Comparison of ENCODE assay signal across 1 cellular context in genomic region chr3:197456271-197457091, GRCh38.
A peak's percentile ranks its signal among the peaks of the same experiment; 100 is the strongest.
TF ChIP-seq lines count a peak whose summit lies in the region.

No MANE protein-coding gene starts in this region.

TF ChIP-seq in HepG2, 621 proteins besides CTCF, POLR2A, EP300 and RAD21 (continued from another document):
- TF ChIP-seq HINFP (CRISPR knock-in tag; IDR thresholded peaks at IDR 0.05; ENCODE audit: low read depth) = no peak
- TF ChIP-seq ZNF720 (CRISPR knock-in tag; IDR thresholded peaks at IDR 0.05) = no peak
- TF ChIP-seq RARA (CRISPR knock-in tag; IDR thresholded peaks at IDR 0.05) = peak; percentile 39; the same call in 1 of the 2 replicates
- TF ChIP-seq SALL1 (CRISPR knock-in tag; IDR thresholded peaks at IDR 0.05) = peak; percentile 62; the same call in 1 of the 2 replicates
- TF ChIP-seq ZNF776 (CRISPR knock-in tag; IDR thresholded peaks at IDR 0.05) = peak; percentile 56; the same call in 1 of the 2 replicates
- peak; percentile 67; the same call in 1 of the 2 replicates for TF ChIP-seq KDM2A (CRISPR knock-in tag; IDR thresholded peaks at IDR 0.05; ENCODE audit: borderline replicate concordance, low read depth)
- TF ChIP-seq NR2C2 (CRISPR knock-in tag; IDR thresholded peaks at IDR 0.05; ENCODE audit: borderline replicate concordance) = peak; percentile 45; the same call in 1 of the 2 replicates
- TF ChIP-seq ZZZ3 (CRISPR knock-in tag; IDR thresholded peaks at IDR 0.05; ENCODE audit: borderline replicate concordance) = 0 out of 2 replicates have a peak, but pooled peaks have one; percentile 55
- no peak for TF ChIP-seq ZNF503 (CRISPR knock-in tag; IDR thresholded peaks at IDR 0.05)
- TF ChIP-seq ZNF34 (CRISPR knock-in tag; IDR thresholded peaks at IDR 0.05; ENCODE audit: borderline replicate concordance) = 0 out of 2 replicates have a peak, but pooled peaks have one; percentile 37
- TF ChIP-seq KMT2A (CRISPR knock-in tag; IDR thresholded peaks at IDR 0.05) = peak; percentile 70; the same call in 1 of the 2 replicates
- TF ChIP-seq ZNF766 (CRISPR knock-in tag; IDR thresholded peaks at IDR 0.05; ENCODE audit: borderline replicate concordance) = no peak
- TF ChIP-seq ZNF512B (CRISPR knock-in tag; IDR thresholded peaks at IDR 0.05; ENCODE audit: borderline replicate concordance) = no peak; the same call in 1 of the 2 replicates
- TF ChIP-seq PITX1 (CRISPR knock-in tag; IDR thresholded peaks at IDR 0.05) = 0 out of 2 replicates have a peak, but pooled peaks have one; percentile 21
- 0 out of 2 replicates have a peak, but pooled peaks have one; percentile 18 for TF ChIP-seq FOXA3 (CRISPR knock-in tag; IDR thresholded peaks at IDR 0.05)
- no peak for TF ChIP-seq ZNF121 (CRISPR knock-in tag; IDR thresholded peaks at IDR 0.05)
- TF ChIP-seq TAF1 (CRISPR knock-in tag; IDR thresholded peaks at IDR 0.05) = peak; percentile 66; the same call in 1 of the 2 replicates
- TF ChIP-seq HNRNPUL1 (IDR thresholded peaks at IDR 0.05; ENCODE audit: low read depth, low read length) = no peak
- TF ChIP-seq MYPOP (CRISPR knock-in tag; IDR thresholded peaks at IDR 0.05) = no peak
- TF ChIP-seq SIN3A (IDR thresholded peaks at IDR 0.05; ENCODE audit: borderline replicate concordance, low read depth, low read length) = peak; percentile 74; the same call in 1 of the 2 replicates
- no peak for TF ChIP-seq MAFG (CRISPR knock-in tag; IDR thresholded peaks at IDR 0.05)
- peak; percentile 72 for TF ChIP-seq ZFX (CRISPR knock-in tag; IDR thresholded peaks at IDR 0.05; ENCODE audit: low read depth)
- TF ChIP-seq RFXANK (CRISPR knock-in tag; IDR thresholded peaks at IDR 0.05) = no peak
- TF ChIP-seq NCOR1 (IDR thresholded peaks at IDR 0.05; ENCODE audit: borderline replicate concordance, low read length) = no peak
- TF ChIP-seq RNF2 (conservative IDR thresholded peaks at IDR 0.05; ENCODE audit: low read depth) = no peak
- no peak for TF ChIP-seq ZNF703 (CRISPR knock-in tag; IDR thresholded peaks at IDR 0.05; ENCODE audit: borderline replicate concordance)
- TF ChIP-seq RBM22 (optimal IDR thresholded peaks at IDR 0.05; ENCODE audit: low read length) = no peak
- peak; percentile 38 for TF ChIP-seq XRCC5 (optimal IDR thresholded peaks at IDR 0.05; ENCODE audit: low read length)
- no peak for TF ChIP-seq NR1H2 (CRISPR knock-in tag; IDR thresholded peaks at IDR 0.05; ENCODE audit: borderline replicate concordance, low read depth)
- TF ChIP-seq MEF2D (CRISPR knock-in tag; IDR thresholded peaks at IDR 0.05) = no peak
- no peak for TF ChIP-seq ZSCAN30 (CRISPR knock-in tag; IDR thresholded peaks at IDR 0.05)
- TF ChIP-seq AGO1 (IDR thresholded peaks at IDR 0.05; ENCODE audit: low read depth, low read length, poor library complexity, severe bottlenecking) = no peak
- TF ChIP-seq HDAC1 (CRISPR knock-in tag; IDR thresholded peaks at IDR 0.05) = peak; percentile 52
